1 cellular context compared by ENCODE assay signal in genomic region chr11:2398664-2399355, GRCh38.
TF ChIP-seq lines count a peak whose summit lies in the region.

No MANE protein-coding gene starts in this region.

TF ChIP-seq in H1, 55 proteins besides CTCF, POLR2A, EP300 and RAD21:
- no peak for TF ChIP-seq RFX5 (IDR thresholded peaks at IDR 0.05; ENCODE audit: borderline replicate concordance, low read depth, low read length)
